Comparison of ENCODE assay signal across 18 cellular contexts in genomic region chr20:37558779-37559178, GRCh38. TPM values are rescaled to one million over a fixed set of nuclear protein-coding genes. Genes with fewer than 3 reads are reported as not detected.
"Had no signal": no experiment of that assay in that cellular context is flagged by ENCODE, and none has a peak within 500 bp of the region (broad histone marks: within the 10 kb centered on the region; RNA-seq: fewer than 3 reads in every experiment).

No MANE protein-coding gene starts in this region.

- ATAC-seq: activated CD4-positive, CD25-positive, alpha-beta regulatory T cell treated with anti-CD3 and anti-CD28 coated beads, Interleukin-2, amount 50 U/mL, for 24 hours; activated CD8-positive, alpha-beta T cell treated with anti-CD3 and anti-CD28 coated beads for 36 hours; PC-3 had no signal

- DNase-seq: activated CD4-positive, alpha-beta T cell treated with anti-CD3 and anti-CD28 coated beads for 4 hours; activated CD8-positive, alpha-beta memory T cell treated with anti-CD3 and anti-CD28 coated beads, Interleukin-2, amount 50 U/mL, for 4 hours; activated CD8-positive, alpha-beta T cell treated with anti-CD3 and anti-CD28 coated beads for 36 hours; activated naive CD4-positive, alpha-beta T cell treated with anti-CD3 and anti-CD28 coated beads for 36 hours; amygdala; Karpas-422; MM.1S; NCI-H1105; NCI-H1436 treated with DMSO at 0.1 percent for 48 hours; NCI-H1930; NCI-H2171; NCI-H2227 treated with DMSO at 0.1 percent for 48 hours; NCI-H446 treated with DMSO at 0.1 percent for 48 hours; NCI-H526; PC-3; SHP77 treated with DMSO at 0.1 percent for 48 hours had no signal

RNA-seq across cellular contexts. Expression of gene NNAT, which starts 37.7 kb away (rescaled TPM):
- total RNA-seq: PC-3, SK-MEL-5 had no signal
